16 cellular contexts compared by ENCODE assay signal in the genomic region with DNA sequence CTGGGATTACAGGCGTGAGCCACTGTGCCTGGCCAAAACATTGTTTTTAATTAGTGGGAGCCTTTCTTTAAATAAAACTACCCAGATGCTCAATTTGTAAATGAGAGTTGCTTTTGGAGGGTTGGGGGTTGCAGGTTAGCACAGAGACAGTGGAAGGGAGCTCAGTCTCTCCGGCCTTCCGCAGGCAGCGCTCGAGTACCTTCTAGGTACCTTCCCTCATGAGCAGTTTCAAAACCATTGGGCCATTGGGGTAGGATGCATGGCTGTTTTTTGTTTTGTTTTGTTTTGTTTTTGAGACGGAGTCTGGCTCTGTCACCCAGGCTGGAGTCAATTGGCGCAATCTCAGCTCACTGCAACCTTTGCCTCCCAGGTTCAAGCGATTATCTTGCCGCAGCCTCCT. TPM values are rescaled to one million over a fixed set of nuclear protein-coding genes. Genes with fewer than 3 reads are reported as not detected.
DNase-seq lines count a peak whose midpoint lies in the region; ATAC-seq and TF ChIP-seq lines count a peak whose summit lies in the region.
"Had no signal": no experiment of that assay in that cellular context is flagged by ENCODE, and none has a peak within 500 bp of the region (broad histone marks: within the 10 kb centered on the region; RNA-seq: fewer than 3 reads in every experiment).

No MANE protein-coding gene starts in this region.

- H3K27ac ChIP-seq in BLaER1 treated with 17β-estradiol and CSF1 and Interleukin-3, amounts not matched to agents 10 nM and 100 nM: peak overlapping the region in 7 of 11 experiments; percentile 66 to 84 (median 76); a peak in 9 of 22 replicates
- H3K27ac ChIP-seq in mesenchymal stem cell (ENCODE audit: low read length, poor library complexity, severe bottlenecking): no peak overlapping the region
- H3K27ac ChIP-seq: BLaER1 had no signal

- no peak overlapping the region for H3K4ac ChIP-seq in mesenchymal stem cell (ENCODE audit: low read depth in 1 of 2, low read length in 2 of 2)

- peak overlapping the region in 6 of 7 donors; percentile 23 to 73 (median 50) for H3K27ac Mint-ChIP-seq in CD14-positive monocyte
- H3K27ac Mint-ChIP-seq: HFFc6 had no signal

- 97% methylated on average over 9 of the region's 9 CpGs for WGBS in mesenchymal stem cell

- no peak overlapping the region for H3K23ac ChIP-seq in mesenchymal stem cell (ENCODE audit: low read length in 2 of 2)

- no peak overlapping the region for H3K14ac ChIP-seq in mesenchymal stem cell (ENCODE audit: low read length in 2 of 2)

- H3K4me1 ChIP-seq in BLaER1 treated with 17β-estradiol and CSF1 and Interleukin-3, amounts not matched to agents 10 nM and 100 nM: peaks cover 31 to 52% (median 44%) of the 10 kb centered on the region in 10 experiments
- H3K4me1 ChIP-seq in mesenchymal stem cell (ENCODE audit: control insufficient read depth, insufficient read depth, low read depth, low read length): peaks cover 6% of the 10 kb centered on the region
- H3K4me1 ChIP-seq: HAP-1 had no signal

- H4K8ac ChIP-seq in mesenchymal stem cell (ENCODE audit: low read length): no peak overlapping the region

- H2BK5ac ChIP-seq in mesenchymal stem cell (ENCODE audit: low read depth, low read length, poor library complexity, severe bottlenecking): no peak overlapping the region

- no peak for TF ChIP-seq CTCF in CD14-positive monocyte (IDR thresholded peaks at IDR 0.05)

- ATAC-seq in HG03571 (IDR thresholded peaks at IDR 0.05; ENCODE audit: unreplicated experiment) (no peak), HG02970 (IDR thresholded peaks at IDR 0.05; ENCODE audit: low FRiP score, unreplicated experiment) (no peak)

- no peak overlapping the region for H4K91ac ChIP-seq in mesenchymal stem cell (ENCODE audit: low read length)

- no peak overlapping the region for H2BK12ac ChIP-seq in mesenchymal stem cell (ENCODE audit: low read length in 2 of 2)

- peaks cover 0 to 17% (median under 1%) of the 10 kb centered on the region in 11 experiments; a peak in 6 of 22 replicates for H3K36me3 ChIP-seq in BLaER1 treated with 17β-estradiol and CSF1 and Interleukin-3, amounts not matched to agents 10 nM and 100 nM
- H3K36me3 ChIP-seq in mesenchymal stem cell (ENCODE audit: control insufficient read depth in 1 of 2, insufficient read depth in 2 of 2, low read depth in 1 of 2, low read length in 2 of 2): peaks cover 0 to 19% of the 10 kb centered on the region in 2 experiments
- H3K36me3 ChIP-seq: BLaER1, HAP-1 had no signal

- peak overlapping the region; percentile 34 for H2BK120ac ChIP-seq in mesenchymal stem cell (ENCODE audit: low read depth, low read length)

- no peak for DNase-seq in CD14-positive monocyte (ENCODE audit: low spot score)
- DNase-seq in mesenchymal stem cell: no peak
- DNase-seq in posterior vena cava (ENCODE audit: low spot score): peak; percentile 36
- DNase-seq in activated effector memory CD4-positive, alpha-beta T cell treated with anti-CD3 and anti-CD28 coated beads, Interleukin-2, amount 50 U/mL, for 16 hours: no peak
- DNase-seq: Calu3; CD4-positive, alpha-beta memory T cell; COR-L47; DMS53; DND-41; GOT3; HFFc6 had no signal

- intact Hi-C loops in CD14-positive monocyte (cut with micrococcal nuclease) (no loop called here), posterior vena cava (cut with DNase I) (no loop called here)

- H3K27me3 ChIP-seq in BLaER1 treated with 17β-estradiol and CSF1 and Interleukin-3, amounts not matched to agents 10 nM and 100 nM: no peaks in the 10 kb centered on the region
- no peaks in the 10 kb centered on the region for H3K27me3 ChIP-seq in mesenchymal stem cell (ENCODE audit: control insufficient read depth in 1 of 2, insufficient read depth in 1 of 2, low read length in 2 of 2)
- H3K27me3 ChIP-seq: BLaER1 had no signal

- H2AK5ac ChIP-seq in mesenchymal stem cell (ENCODE audit: low read length, severe bottlenecking): no peak overlapping the region

- H3K27me3 Mint-ChIP-seq in CD14-positive monocyte (ENCODE audit: low read depth in 3 of 3): no peaks in the 10 kb centered on the region
- H3K27me3 Mint-ChIP-seq: CD4-positive, alpha-beta memory T cell had no signal

- peaks cover 40% of the 10 kb centered on the region for H3K4me1 Mint-ChIP-seq in CD14-positive monocyte

- no peak overlapping the region for H2BK15ac ChIP-seq in mesenchymal stem cell (ENCODE audit: low read depth, poor library complexity, severe bottlenecking)

- no peak overlapping the region for H2AFZ ChIP-seq in mesenchymal stem cell (ENCODE audit: low read depth, low read length)

- peaks cover 31 to 51% of the 10 kb centered on the region in 2 donors for H3K36me3 Mint-ChIP-seq in CD14-positive monocyte

- H4K20me1 ChIP-seq in BLaER1 treated with 17β-estradiol and CSF1 and Interleukin-3, amounts not matched to agents 10 nM and 100 nM: no peaks in the 10 kb centered on the region; a peak in 1 of 22 replicates
- H4K20me1 ChIP-seq: BLaER1 had no signal

- H3K9ac ChIP-seq in BLaER1 treated with 17β-estradiol and CSF1 and Interleukin-3, amounts not matched to agents 10 nM and 100 nM: no peak overlapping the region
- no peak overlapping the region for H3K9ac ChIP-seq in mesenchymal stem cell (ENCODE audit: low read length)
- H3K9ac ChIP-seq: BLaER1 had no signal

- peak overlapping the region in 9 of 11 experiments; percentile 54 to 92 (median 84); a peak in 16 of 22 replicates for H3K4me2 ChIP-seq in BLaER1 treated with 17β-estradiol and CSF1 and Interleukin-3, amounts not matched to agents 10 nM and 100 nM
- no peak overlapping the region for H3K4me2 ChIP-seq in mesenchymal stem cell (ENCODE audit: low read length, poor library complexity, severe bottlenecking)

- peaks cover 2% of the 10 kb centered on the region for H3K79me1 ChIP-seq in mesenchymal stem cell (replicated peaks; ENCODE audit: low read length, poor library complexity, severe bottlenecking)

- H3K18ac ChIP-seq in mesenchymal stem cell (ENCODE audit: low read depth in 1 of 2, low read length in 2 of 2): no peak overlapping the region

- H3K4me3 ChIP-seq in BLaER1 treated with 17β-estradiol and CSF1 and Interleukin-3, amounts not matched to agents 10 nM and 100 nM: no peak overlapping the region
- H3K4me3 ChIP-seq in mesenchymal stem cell (ENCODE audit: insufficient read depth in 1 of 2, low read depth in 1 of 2, low read length in 2 of 2): no peak overlapping the region
- H3K4me3 ChIP-seq: BLaER1, HAP-1 had no signal

- no peaks in the 10 kb centered on the region for H3K9me3 ChIP-seq in BLaER1 treated with 17β-estradiol and CSF1 and Interleukin-3, amounts not matched to agents 10 nM and 100 nM (replicated peaks in 1 of 11)
- H3K9me3 ChIP-seq in mesenchymal stem cell (ENCODE audit: control insufficient read depth, low read length): no peaks in the 10 kb centered on the region
- H3K9me3 ChIP-seq: BLaER1, HAP-1 had no signal

- H3K4me3 Mint-ChIP-seq in CD14-positive monocyte: no peak overlapping the region
- H3K4me3 Mint-ChIP-seq: HFFc6 had no signal

- H3K9me3 Mint-ChIP-seq in CD14-positive monocyte: peaks cover 0 to 4% (median 0%) of the 10 kb centered on the region in 7 donors
- H3K9me3 Mint-ChIP-seq: CD4-positive, alpha-beta memory T cell; HFFc6 had no signal

RNA-seq across cellular contexts. Expression of a gene that starts 19.0 kb away (rescaled TPM):
- 100 to 1,000 TPM; 169 to 188 TPM for polyA plus RNA-seq in CD14-positive monocyte
- polyA plus RNA-seq in mesenchymal stem cell (2013, experiment 1 of 2): 36.6 TPM
- polyA plus RNA-seq in mesenchymal stem cell (2013, experiment 2 of 2): 33.8 TPM
- total RNA-seq in posterior vena cava: 10 to 100 TPM; 20.3 to 36.9 TPM
